8 cellular contexts compared by ENCODE assay signal in genomic region chr10:5684318-5684970, GRCh38. TPM values are rescaled to one million over a fixed set of nuclear protein-coding genes. Genes with fewer than 3 reads are reported as not detected.
A peak's percentile ranks its signal among the peaks of the same experiment; 100 is the strongest.
DNase-seq lines count a peak whose midpoint lies in the region; ATAC-seq, FAIRE-seq and TF ChIP-seq lines count a peak whose summit lies in the region.

A gene with protein sequence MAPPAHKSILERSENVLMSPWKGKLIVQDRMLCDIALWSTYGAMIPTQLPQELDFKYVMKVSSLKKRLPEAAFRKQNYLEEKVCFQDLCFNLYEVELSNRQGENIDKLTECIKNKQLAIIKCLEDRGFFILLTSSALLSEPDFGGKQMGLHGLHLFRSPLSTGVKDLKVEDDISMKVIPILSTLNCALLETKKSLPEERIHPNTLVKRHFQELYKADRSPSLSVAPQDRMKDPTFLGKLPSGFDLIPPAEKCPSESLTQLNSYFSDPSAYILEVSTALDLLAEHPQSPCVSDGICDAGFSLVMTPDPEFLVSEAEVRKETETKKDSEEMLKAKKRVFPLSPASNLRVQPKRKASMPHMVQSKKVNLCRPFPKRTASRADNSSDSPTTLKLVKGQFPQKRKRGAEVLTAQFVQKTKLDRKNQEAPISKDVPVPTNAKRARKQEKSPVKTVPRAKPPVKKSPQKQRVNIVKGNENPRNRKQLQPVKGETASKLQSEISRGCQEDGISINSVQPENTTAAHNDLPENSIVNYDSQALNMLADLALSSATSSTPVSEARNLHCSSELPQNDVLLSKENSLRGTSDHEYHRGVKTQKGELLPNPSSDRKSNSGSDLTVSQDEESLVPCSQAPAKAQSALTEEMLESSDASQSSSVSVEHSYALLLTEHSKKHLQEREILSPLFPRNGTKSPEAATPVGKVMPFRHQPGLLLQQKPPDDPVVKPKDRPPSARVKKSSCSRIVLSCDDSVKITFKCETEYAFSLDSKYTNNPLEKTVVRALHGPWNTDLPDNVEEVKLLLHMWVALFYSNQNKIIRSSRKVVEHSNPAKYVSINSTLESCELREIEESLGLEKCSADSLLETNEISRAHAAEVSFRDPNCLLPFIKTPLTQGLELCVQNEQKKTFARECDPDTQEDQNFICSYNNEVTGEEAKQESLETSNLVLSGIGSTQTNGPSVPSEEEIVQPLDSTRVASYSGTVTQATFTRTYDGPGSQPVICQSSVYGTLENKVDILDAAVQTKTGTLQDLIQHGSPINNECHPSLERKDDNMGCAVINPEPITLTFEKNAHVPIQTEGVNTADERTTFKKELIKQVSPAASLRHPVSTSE (N-terminal part only) (plus strand): TSS chr10:5684838. CDS start chr10:5720643, 35,805 bp downstream.

- FAIRE-seq in pancreas (lab: Jason Lieb, UNC): peak; percentile 47

- TF ChIP-seq CTCF in GM12865 (IDR thresholded peaks at IDR 0.05; ENCODE audit: insufficient read depth, low read depth, low read length, missing control alignments) (no peak), pancreas (IDR thresholded peaks at IDR 0.05) (no peak), tibial artery (IDR thresholded peaks at IDR 0.05) (no peak)

- H3K36me3 ChIP-seq in adipocyte (ENCODE audit: control insufficient read depth, insufficient read depth, low read length, severe bottlenecking): no peaks in the 10 kb centered on the region
- no peaks in the 10 kb centered on the region for H3K36me3 ChIP-seq in pancreas
- no peaks in the 10 kb centered on the region for H3K36me3 ChIP-seq in tibial artery

- peak; percentile 99 for DNase-seq in GM12865 (ENCODE audit: low read depth)
- peak; percentile 94 for DNase-seq in NCI-H1436 (lab: John Stamatoyannopoulos, UW)
- peak; percentile 95 for DNase-seq in T follicular helper cell (ENCODE audit: low read depth)
- DNase-seq in adipocyte (ENCODE audit: low read depth): peak; percentile 99
- peak; percentile 99 for DNase-seq in Right ventricle myocardium superior
- DNase-seq in pancreas: peak; percentile 97 to 99 (median 98)
- peak; percentile 94 to 98 for DNase-seq in tibial artery

- H3K9ac ChIP-seq in adipocyte (ENCODE audit: low read length): peak within 1 kb of the TSS; percentile 96

- no peaks in the 10 kb centered on the region for H3K27me3 ChIP-seq in adipocyte (replicated peaks; ENCODE audit: control insufficient read depth, insufficient read depth, low read length)
- H3K27me3 ChIP-seq in pancreas: no peaks in the 10 kb centered on the region
- H3K27me3 ChIP-seq in tibial artery: no peaks in the 10 kb centered on the region

- intact Hi-C loops in Right ventricle myocardium superior (cut with DNase I): loop anchor here (10.0 kb wide), 1 partner anchor 190 kb away; no protein-coding TSS in a partner anchor
- intact Hi-C loops in pancreas (cut with DNase I): no loop called here
- intact Hi-C loops in tibial artery (cut with DNase I; ENCODE audit: low total_unique reads): loop anchor here (10.0 kb wide), 2 partner anchors 190 to 240 kb away; no protein-coding TSS in a partner anchor

- WGBS in pancreas, 2 donors: 0 to 1% methylated on average over 53 to 54 of the region's 54 CpGs

- H3K4me3 ChIP-seq in GM12865 (ENCODE audit: low read depth, low read length) (peak within 1 kb of the TSS; percentile 75), adipocyte (ENCODE audit: low read length) (peak within 1 kb of the TSS; percentile 97), pancreas (peak within 1 kb of the TSS; percentile 88 to 98 (median 93)), tibial artery (peak within 1 kb of the TSS; percentile 92 to 93)

- ATAC-seq in HG02763 (IDR thresholded peaks at IDR 0.05; ENCODE audit: unreplicated experiment) (peak; percentile 81), Right ventricle myocardium superior (ENCODE audit: poor library complexity) (peak; percentile 99), pancreas (peak; percentile 94 to 99 (median 98))

- H3K4me1 ChIP-seq in adipocyte (ENCODE audit: control insufficient read depth, insufficient read depth, low read length) (peaks cover 24% of the 10 kb centered on the region), pancreas (peaks cover 7 to 12% (median 11%) of the 10 kb centered on the region in 3 donors), tibial artery (peaks cover 0 to 26% (median 12%) of the 10 kb centered on the region in 4 donors)

- no peaks in the 10 kb centered on the region for H3K9me3 ChIP-seq in adipocyte (ENCODE audit: control insufficient read depth, low read length)
- H3K9me3 ChIP-seq in pancreas: no peaks in the 10 kb centered on the region
- no peaks in the 10 kb centered on the region for H3K9me3 ChIP-seq in tibial artery

- H3K27ac ChIP-seq in pancreas (peak within 1 kb of the TSS; percentile 81 to 83 (median 82)), tibial artery (peak within 1 kb of the TSS; percentile 78 to 80)

RNA-seq across cellular contexts. Expression of the gene that starts here (rescaled TPM):
- total RNA-seq in Right ventricle myocardium superior: 35.8 TPM
- total RNA-seq in pancreas: 10 to 100 TPM; 24.4 to 36.9 (median 30.2) TPM
- 10 to 100 TPM; 10.7 to 11.9 TPM for polyA plus RNA-seq in pancreas

Comparison
In these comparisons a context has a peak if more than half of its experiments do, and no peak if none do; other contexts are left out.
1. Peak in every context shown above with its lines: DNase-seq, ATAC-seq, H3K4me3 ChIP-seq and H3K27ac ChIP-seq.
2. intact Hi-C loops: an anchor here in Right ventricle myocardium superior (10.0 kb wide) and tibial artery (10.0 kb wide); none called in pancreas.